In genomic region chr12:65533177-65533883, GRCh38 we compare ENCODE assay signal across 11 cellular contexts.
DNase-seq lines count a peak whose midpoint lies in the region; ATAC-seq and TF ChIP-seq lines count a peak whose summit lies in the region.
"Had no signal": no experiment of that assay in that cellular context is flagged by ENCODE, and none has a peak within 500 bp of the region (broad histone marks: within the 10 kb centered on the region; RNA-seq: fewer than 3 reads in every experiment).

No MANE protein-coding gene starts in this region.

- H3K9me3 ChIP-seq in SJSA1 (replicated peaks) (0 out of 2 replicates have a peak, but pooled peaks cover under 1% of the 10 kb centered on the region), suprapubic skin (peaks cover under 1% of the 10 kb centered on the region)

- TF ChIP-seq EP300 in suprapubic skin (IDR thresholded peaks at IDR 0.05) = no peak

- H3K27ac ChIP-seq in SJSA1 (peak overlapping the region; percentile 95), suprapubic skin (no peak overlapping the region)

- H3K4me3 Mint-ChIP-seq in HFFc6 (peak overlapping the region; percentile 29), type B pancreatic cell (peak overlapping the region; percentile 66)
- H3K4me3 Mint-ChIP-seq: T-helper 2 cell treated with Interferon-gamma antibody and Interleukin-4, amounts not matched to agents 5 μg/mL and 100 μg/mL, for 36 hours had no signal

- H3K9me3 Mint-ChIP-seq in HFFc6 (peaks cover 10% of the 10 kb centered on the region), type B pancreatic cell (peaks cover 19% of the 10 kb centered on the region)
- H3K9me3 Mint-ChIP-seq: T-helper 2 cell treated with Interferon-gamma antibody and Interleukin-4, amounts not matched to agents 5 μg/mL and 100 μg/mL, for 36 hours had no signal

- DNase-seq in HFFc6 = peak; percentile 61
- DNase-seq in SJSA1 (ENCODE audit: low read depth in 1 of 2, low spot score in 2 of 2) = peak in 1 of 2 experiments; percentile 82
- peak; percentile 72 for DNase-seq in fibroblast of mammary gland (ENCODE audit: low read depth)
- DNase-seq in type B pancreatic cell (ENCODE audit: extremely low spot score, unreplicated experiment) = no peak
- DNase-seq in SK-N-DZ (ENCODE audit: low spot score) = no peak
- DNase-seq in suprapubic skin (ENCODE audit: low spot score in 2 of 2) = no peak
- DNase-seq: activated T-cell treated with anti-CD3 and anti-CD28 coated beads, Interleukin-2, amount 50 U/mL, for 1 hour; cortex of kidney; NCI-H524 had no signal

- TF ChIP-seq POLR2A in suprapubic skin (IDR thresholded peaks at IDR 0.05) = no peak

- H3K4me1 Mint-ChIP-seq in HFFc6 (ENCODE audit: low read depth) (peaks cover 88% of the 10 kb centered on the region), type B pancreatic cell (ENCODE audit: unreplicated experiment) (peaks cover 58% of the 10 kb centered on the region)

- H3K27me3 Mint-ChIP-seq in HFFc6 (ENCODE audit: insufficient read depth) (no peaks in the 10 kb centered on the region), type B pancreatic cell (peaks cover 4% of the 10 kb centered on the region)

- H3K27ac Mint-ChIP-seq in HFFc6 (peak overlapping the region; percentile 96), type B pancreatic cell (peak overlapping the region; percentile 57)
- H3K27ac Mint-ChIP-seq: T-helper 2 cell treated with Interferon-gamma antibody and Interleukin-4, amounts not matched to agents 5 μg/mL and 100 μg/mL, for 36 hours had no signal

- no peak for ATAC-seq in GM21723 (IDR thresholded peaks at IDR 0.05; ENCODE audit: unreplicated experiment)

- H3K4me3 ChIP-seq in SJSA1 (no peak overlapping the region), fibroblast of mammary gland (ENCODE audit: control insufficient read depth, low read depth, low read length) (no peak overlapping the region), suprapubic skin (no peak overlapping the region)

- TF ChIP-seq CTCF in HFFc6 (IDR thresholded peaks at IDR 0.05) (no peak), fibroblast of mammary gland (conservative IDR thresholded peaks at IDR 0.05; ENCODE audit: control insufficient read depth, insufficient read depth, low read depth, low read length) (no peak), type B pancreatic cell (conservative IDR thresholded peaks at IDR 0.05) (no peak), suprapubic skin (IDR thresholded peaks at IDR 0.05) (no peak)

- peaks cover 67% of the 10 kb centered on the region for H3K4me1 ChIP-seq in SJSA1 (replicated peaks)
- peaks cover 4% of the 10 kb centered on the region for H3K4me1 ChIP-seq in suprapubic skin

- H3K27me3 ChIP-seq in SJSA1 (replicated peaks) = no peaks in the 10 kb centered on the region
- no peaks in the 10 kb centered on the region for H3K27me3 ChIP-seq in suprapubic skin

- H3K36me3 Mint-ChIP-seq in HFFc6 (ENCODE audit: low read depth) (peaks cover 31% of the 10 kb centered on the region), type B pancreatic cell (peaks cover 4% of the 10 kb centered on the region)

- H3K36me3 ChIP-seq in SJSA1 (no peaks in the 10 kb centered on the region), suprapubic skin (no peaks in the 10 kb centered on the region)

- WGBS in suprapubic skin = 53% methylated on average over 10 of the region's 10 CpGs

Comparison
In these comparisons a context has a peak if more than half of its experiments do, and no peak if none do; other contexts are left out.
1. DNase-seq: peak in HFFc6 (single experiment) and fibroblast of mammary gland (single experiment); none in type B pancreatic cell (single experiment), SK-N-DZ (single experiment) and suprapubic skin (0 of 2).